ENCODE assay signal across 17 cellular contexts in the genomic region with DNA sequence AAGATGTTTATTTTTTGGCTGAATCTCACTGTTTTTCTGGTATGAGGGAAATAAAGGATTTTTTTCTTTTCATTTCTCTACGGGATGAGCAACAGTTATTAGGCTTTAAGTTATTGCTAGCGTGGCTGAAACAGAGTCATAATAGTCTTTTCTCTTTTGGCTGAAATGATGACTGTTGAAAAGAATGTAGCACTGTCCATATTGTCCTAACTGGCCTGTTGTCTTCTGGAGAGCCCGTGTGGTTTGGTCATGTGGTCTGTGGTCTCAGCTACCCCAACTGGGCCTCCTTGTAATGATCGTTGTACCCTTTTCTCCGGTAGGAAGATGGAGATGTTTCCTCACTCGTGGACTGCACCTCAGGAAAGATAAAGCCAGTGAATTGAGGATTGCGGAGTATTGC.
"Had no signal": no experiment of that assay in that cellular context is flagged by ENCODE, and none has a peak within 500 bp of the region (broad histone marks: within the 10 kb centered on the region; RNA-seq: fewer than 3 reads in every experiment).

No MANE protein-coding gene starts in this region.

- ATAC-seq: activated T-helper 17 cell treated with anti-CD3 and anti-CD28 coated beads, Interleukin-2, amount 50 U/mL, for 72 hours; body of pancreas; esophagus mucosa; left lobe of liver; natural killer cell treated with Interleukin-12 subunit alpha and Interleukin-12 subunit beta and Interleukin-15 and Interleukin-18, amount 100 ng/mL, for 72 hours had no signal

- DNase-seq: activated CD4-positive, alpha-beta T cell treated with anti-CD3 and anti-CD28 coated beads for 48 hours; activated naive CD4-positive, alpha-beta T cell treated with anti-CD3 and anti-CD28 coated beads, Interleukin-2, amount 10 ng/mL, durations not matched to agents 7 days and 5 days; adrenal gland; body of pancreas; head of caudate nucleus; occipital lobe; stimulated activated CD4-positive, alpha-beta T cell treated with anti-CD3 and anti-CD28 coated beads, Interleukin-15, amount 100 ng/mL, for 24 hours; stimulated activated CD4-positive, alpha-beta T cell treated with anti-CD3 and anti-CD28 coated beads, Interleukin-4, amount 100 ng/mL, for 24 hours; T1000; thyroid gland; uterus had no signal

- H3K27me3 ChIP-seq: adrenal gland, body of pancreas, thyroid gland, uterus had no signal

- H3K9me3 Mint-ChIP-seq: activated naive CD4-positive, alpha-beta T cell treated with anti-CD3 and anti-CD28 coated beads, Interleukin-2, amount 10 ng/mL, durations not matched to agents 7 days and 5 days; activated T-helper 17 cell treated with anti-CD3 and anti-CD28 coated beads, Interleukin-2, amount 50 U/mL, for 72 hours; memory B cell; natural killer cell treated with Interleukin-12 subunit alpha and Interleukin-12 subunit beta and Interleukin-15 and Interleukin-18, amount 100 ng/mL, for 72 hours; stimulated activated naive CD8-positive, alpha-beta T cell treated with anti-CD3 and anti-CD28 coated beads, Interleukin-15, Interleukin-2, amounts not matched to agents 100 ng/mL and 50 ng/mL, for 24 hours had no signal

- H3K36me3 Mint-ChIP-seq: activated naive CD4-positive, alpha-beta T cell treated with anti-CD3 and anti-CD28 coated beads, Interleukin-2, amount 10 ng/mL, durations not matched to agents 7 days and 5 days; natural killer cell treated with Interleukin-12 subunit alpha and Interleukin-12 subunit beta and Interleukin-15 and Interleukin-18, amount 100 ng/mL, for 72 hours had no signal

- H3K4me1 Mint-ChIP-seq: activated naive CD4-positive, alpha-beta T cell treated with anti-CD3 and anti-CD28 coated beads, Interleukin-2, amount 10 ng/mL, durations not matched to agents 7 days and 5 days had no signal

- H3K27ac ChIP-seq: body of pancreas had no signal

- H3K27me3 Mint-ChIP-seq: memory B cell had no signal

- H3K27ac Mint-ChIP-seq: activated naive CD4-positive, alpha-beta T cell treated with anti-CD3 and anti-CD28 coated beads, Interleukin-2, amount 10 ng/mL, durations not matched to agents 7 days and 5 days; activated T-helper 17 cell treated with anti-CD3 and anti-CD28 coated beads, Interleukin-2, amount 50 U/mL, for 72 hours; memory B cell; stimulated activated naive CD8-positive, alpha-beta T cell treated with anti-CD3 and anti-CD28 coated beads, Interleukin-15, Interleukin-2, amounts not matched to agents 100 ng/mL and 50 ng/mL, for 24 hours had no signal

- H3K4me3 Mint-ChIP-seq: activated naive CD4-positive, alpha-beta T cell treated with anti-CD3 and anti-CD28 coated beads, Interleukin-2, amount 10 ng/mL, durations not matched to agents 7 days and 5 days; activated T-helper 17 cell treated with anti-CD3 and anti-CD28 coated beads, Interleukin-2, amount 50 U/mL, for 72 hours; memory B cell; stimulated activated naive CD8-positive, alpha-beta T cell treated with anti-CD3 and anti-CD28 coated beads, Interleukin-15, Interleukin-2, amounts not matched to agents 100 ng/mL and 50 ng/mL, for 24 hours had no signal

- H3K4me3 ChIP-seq: adrenal gland, body of pancreas, thyroid gland, uterus had no signal

- H3K36me3 ChIP-seq: adrenal gland, thyroid gland, uterus had no signal

- H3K9me3 ChIP-seq: adrenal gland, body of pancreas, thyroid gland, uterus had no signal
